Comparison of ENCODE assay signal across 12 cellular contexts in the genomic region with DNA sequence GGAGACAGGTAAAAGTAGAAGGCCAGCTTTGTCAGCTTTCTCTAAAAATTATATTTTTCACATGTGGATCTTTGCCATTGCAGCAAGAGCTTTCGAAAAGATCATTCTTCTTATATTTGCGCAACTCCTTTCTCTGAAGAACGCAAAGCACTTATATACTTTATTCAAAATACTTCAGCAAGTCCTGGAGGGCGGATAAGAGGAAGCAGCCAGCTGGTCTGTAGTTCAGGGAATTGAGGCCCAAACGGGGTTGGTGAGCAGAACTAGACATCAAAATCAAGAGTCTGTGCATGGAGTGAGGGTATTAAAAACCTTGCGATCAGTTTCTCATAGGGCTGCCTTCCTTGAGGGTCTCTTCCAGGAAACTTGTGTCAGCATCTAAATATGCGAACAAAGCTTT.
"Had no signal": no experiment of that assay in that cellular context is flagged by ENCODE, and none has a peak within 500 bp of the region (broad histone marks: within the 10 kb centered on the region; RNA-seq: fewer than 3 reads in every experiment).

No MANE protein-coding gene starts in this region.

- DNase-seq: activated CD4-positive, alpha-beta T cell treated with anti-CD3 and anti-CD28 coated beads for 1 hour; activated CD4-positive, alpha-beta T cell treated with anti-CD3 and anti-CD28 coated beads, Interleukin-2, amount 50 U/mL, for 48 hours; activated CD8-positive, alpha-beta memory T cell treated with anti-CD3 and anti-CD28 coated beads, Interleukin-2, amount 10 ng/mL, durations not matched to agents 7 days and 5 days; activated gamma-delta T cell treated with Interleukin-2 at 50 U/mL for 16 hours; activated T-cell treated with anti-CD3 and anti-CD28 coated beads, Interleukin-2, amount 50 U/mL, for 4 hours; head of caudate nucleus; ovary; small intestine; uterus had no signal

- H3K36me3 ChIP-seq: cardiac muscle cell, ovary, uterus had no signal

- H3K9me3 ChIP-seq: ovary, uterus had no signal

- H3K27ac Mint-ChIP-seq: activated CD8-positive, alpha-beta memory T cell treated with anti-CD3 and anti-CD28 coated beads, Interleukin-2, amount 10 ng/mL, durations not matched to agents 7 days and 5 days; T-helper 1 cell treated with Interleukin-12 subunit alpha and Interleukin-12 subunit beta and Interleukin-4 antibody, amounts not matched to agents 30 μg/mL and 1 μg/mL, for 36 hours had no signal

- H3K27ac ChIP-seq: cardiac muscle cell, foreskin keratinocyte, ovary, uterus had no signal

- H3K4me3 ChIP-seq: cardiac muscle cell, ovary, uterus had no signal

- ATAC-seq: activated CD8-positive, alpha-beta memory T cell treated with anti-CD3 and anti-CD28 coated beads, Interleukin-2, amount 10 ng/mL, durations not matched to agents 7 days and 5 days; activated T-cell treated with anti-CD3 and anti-CD28 coated beads, Interleukin-2, amount 50 U/mL, for 4 hours had no signal

- H3K9me3 Mint-ChIP-seq: activated T-cell treated with anti-CD3 and anti-CD28 coated beads, Interleukin-2, amount 50 U/mL, for 4 hours; T-helper 1 cell treated with Interleukin-12 subunit alpha and Interleukin-12 subunit beta and Interleukin-4 antibody, amounts not matched to agents 30 μg/mL and 1 μg/mL, for 36 hours had no signal

- H3K27me3 Mint-ChIP-seq: activated CD8-positive, alpha-beta memory T cell treated with anti-CD3 and anti-CD28 coated beads, Interleukin-2, amount 10 ng/mL, durations not matched to agents 7 days and 5 days had no signal

- H3K4me3 Mint-ChIP-seq: activated CD8-positive, alpha-beta memory T cell treated with anti-CD3 and anti-CD28 coated beads, Interleukin-2, amount 10 ng/mL, durations not matched to agents 7 days and 5 days; activated T-cell treated with anti-CD3 and anti-CD28 coated beads, Interleukin-2, amount 50 U/mL, for 4 hours; T-helper 1 cell treated with Interleukin-12 subunit alpha and Interleukin-12 subunit beta and Interleukin-4 antibody, amounts not matched to agents 30 μg/mL and 1 μg/mL, for 36 hours had no signal

- H3K27me3 ChIP-seq: cardiac muscle cell, foreskin keratinocyte, ovary, uterus had no signal

- H3K4me1 ChIP-seq: uterus had no signal
